2 cellular contexts compared by ENCODE assay signal in the genomic region with DNA sequence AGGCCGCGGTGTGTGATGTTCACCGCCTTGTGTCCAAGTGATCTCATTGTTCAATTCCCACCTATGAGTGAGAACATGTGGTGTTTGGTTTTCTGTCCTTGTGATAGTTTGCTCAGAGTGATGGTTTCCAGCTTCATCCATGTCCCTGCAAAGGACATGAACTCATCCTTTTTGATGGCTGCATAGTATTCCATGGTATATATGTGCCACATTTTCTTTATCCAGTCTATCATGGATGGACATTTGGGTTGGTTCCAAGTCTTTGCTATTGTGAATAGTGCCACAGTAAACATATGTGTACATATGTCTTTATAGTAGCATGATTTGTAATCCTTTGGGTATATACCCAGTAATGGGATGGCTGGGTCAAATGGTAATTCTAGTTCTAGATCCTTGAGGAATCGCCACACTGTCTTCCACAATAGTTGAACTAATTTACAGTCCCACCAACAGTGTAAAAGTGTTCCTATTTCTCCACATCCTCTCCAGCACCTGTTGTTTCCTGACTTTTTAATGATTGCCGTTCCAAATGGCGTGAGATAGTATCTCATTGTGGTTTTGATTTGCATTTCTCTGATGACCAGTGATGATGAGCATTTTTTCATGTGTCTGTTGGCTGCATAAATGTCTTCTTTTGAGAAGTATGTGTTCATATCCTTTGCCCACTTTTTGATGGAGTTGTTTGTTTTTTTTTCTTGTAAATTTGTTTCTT.
TF ChIP-seq lines count a peak whose summit lies in the region.

No MANE protein-coding gene starts in this region.

TF ChIP-seq in HEK293, 187 proteins besides CTCF, POLR2A, EP300 and RAD21:
- peak; percentile 86 for TF ChIP-seq ZNF146 (tag by site-specific recombination; IDR thresholded peaks at IDR 0.05)
- TF ChIP-seq ZNF280D (tag by site-specific recombination; IDR thresholded peaks at IDR 0.05): peak; percentile 68; the same call in 1 of the 2 replicates
- 0 out of 2 replicates have a peak, but pooled peaks have one; percentile 14 for TF ChIP-seq ZNF184 (tag by site-specific recombination; IDR thresholded peaks at IDR 0.05)

TF ChIP-seq in K562, 482 proteins besides CTCF, POLR2A, EP300 and RAD21:
- TF ChIP-seq ZNF146 (CRISPR knock-in tag; IDR thresholded peaks at IDR 0.05; ENCODE audit: unreplicated experiment): peak; percentile 23
- TF ChIP-seq ZBTB33 (CRISPR knock-in tag; IDR thresholded peaks at IDR 0.05): peak; percentile 52; the same call in 1 of the 2 replicates
- TF ChIP-seq ZNF184 (CRISPR knock-in tag; IDR thresholded peaks at IDR 0.05): peak; percentile 72; the same call in 1 of the 2 replicates
